ENCODE assay signal across 23 cellular contexts in genomic region chr11:36280531-36280930, GRCh38.
"Had no signal": no experiment of that assay in that cellular context is flagged by ENCODE, and none has a peak within 500 bp of the region (broad histone marks: within the 10 kb centered on the region; RNA-seq: fewer than 3 reads in every experiment).

No MANE protein-coding gene starts in this region.

- H3K4me1 ChIP-seq: gastroesophageal sphincter, pancreas, psoas muscle had no signal

- H3K27me3 ChIP-seq: gastroesophageal sphincter, heart right ventricle, neutrophil, pancreas, right atrium auricular region, upper lobe of left lung had no signal

- H3K9me3 ChIP-seq: lower lobe of right lung, neutrophil, pancreas, psoas muscle, right atrium auricular region, thoracic aorta, upper lobe of left lung had no signal

- FAIRE-seq: kidney, pancreas had no signal

- H3K27ac ChIP-seq: gastroesophageal sphincter, heart right ventricle, lower lobe of right lung, neutrophil, psoas muscle, right atrium auricular region, thoracic aorta, upper lobe of left lung had no signal

- ATAC-seq: activated CD8-positive, alpha-beta T cell treated with anti-CD3 and anti-CD28 coated beads for 36 hours; activated naive CD8-positive, alpha-beta T cell treated with anti-CD3 and anti-CD28 coated beads, Interleukin-2, amount 50 U/mL, for 24 hours; gastroesophageal sphincter; lower lobe of right lung; natural killer cell treated with Interleukin-12 subunit alpha and Interleukin-12 subunit beta and Interleukin-15 and Interleukin-18, amount 100 ng/mL, for 72 hours; pancreas; psoas muscle; T-helper 17 cell had no signal

- DNase-seq: activated CD4-positive, alpha-beta T cell treated with anti-CD3 and anti-CD28 coated beads for 48 hours; activated CD4-positive, CD25-positive, alpha-beta regulatory T cell; activated CD8-positive, alpha-beta T cell treated with anti-CD3 and anti-CD28 coated beads for 36 hours; activated gamma-delta T cell; activated naive CD4-positive, alpha-beta T cell treated with anti-CD3 and anti-CD28 coated beads, Interleukin-2, amount 50 U/mL, for 16 hours; activated naive CD8-positive, alpha-beta T cell treated with anti-CD3 and anti-CD28 coated beads, Interleukin-2, amount 50 U/mL, for 24 hours; caudate nucleus; dermis blood vessel endothelial cell; effector CD8-positive, alpha-beta T cell; kidney; lower lobe of right lung; pancreas; psoas muscle; stimulated activated CD4-positive, alpha-beta T cell treated with anti-CD3 and anti-CD28 coated beads, Interleukin-4, amount 100 ng/mL, for 24 hours; stimulated activated naive CD4-positive, alpha-beta T cell treated with Interleukin-2 at 50 U/mL for 16 hours; T-helper 17 cell; upper lobe of left lung had no signal

- H3K4me3 ChIP-seq: gastroesophageal sphincter, heart right ventricle, lower lobe of right lung, pancreas, psoas muscle, right atrium auricular region, thoracic aorta, upper lobe of left lung had no signal
